In genomic region chr7:73856941-73857340, GRCh38 we compare ENCODE assay signal across 28 cellular contexts. TPM values are rescaled to one million over a fixed set of nuclear protein-coding genes. Genes with fewer than 3 reads are reported as not detected.
DNase-seq lines count a peak whose midpoint lies in the region; ATAC-seq, FAIRE-seq and TF ChIP-seq lines count a peak whose summit lies in the region.
"Had no signal": no experiment of that assay in that cellular context is flagged by ENCODE, and none has a peak within 500 bp of the region (broad histone marks: within the 10 kb centered on the region; RNA-seq: fewer than 3 reads in every experiment).

No MANE protein-coding gene starts in this region.

- no peak overlapping the region for H4K91ac ChIP-seq in H1 (replicated peaks; ENCODE audit: insufficient read length, low read length)

- TF ChIP-seq RAD21 in H1 (IDR thresholded peaks at IDR 0.05 in 1 of 2, conservative IDR thresholded peaks at IDR 0.05 in 1 of 2; ENCODE audit: low read depth in 2 of 2, low read length in 2 of 2) = no peak

- no peak for TF ChIP-seq POLR2A in H1 (IDR thresholded peaks at IDR 0.05; ENCODE audit: control extremely low read depth in 1 of 2, low read depth in 2 of 2, low read length in 2 of 2)
- no peak for TF ChIP-seq POLR2A in GM12892 (IDR thresholded peaks at IDR 0.05; ENCODE audit: low read depth, low read length)

- no peak overlapping the region; the same call in 1 of the 2 replicates for H3K18ac ChIP-seq in H1 (ENCODE audit: extremely low read depth, low read length)

- no peak overlapping the region for H3K9ac ChIP-seq in H1 (replicated peaks in 1 of 4; ENCODE audit: extremely low read depth in 1 of 4, low read depth in 3 of 4, low read length in 3 of 4)

- H2AFZ ChIP-seq in H1 (ENCODE audit: low read length) = no peak overlapping the region
- H2AFZ ChIP-seq in osteoblast (ENCODE audit: low read length) = no peak overlapping the region
- H2AFZ ChIP-seq: PC-9 had no signal

- H3K4me2 ChIP-seq in H1 (ENCODE audit: insufficient read depth in 1 of 2, low read depth in 2 of 2, low read length in 2 of 2) (no peak overlapping the region), osteoblast (ENCODE audit: insufficient read depth, low read length) (no peak overlapping the region)
- H3K4me2 ChIP-seq: PC-9 had no signal

- WGBS in H1 (ENCODE audit: extremely low coverage in 1 of 2, insufficient coverage in 1 of 2, insufficient read length in 1 of 2, insufficient replicate concordance in 2 of 2, low coverage in 1 of 2, low lambda C conversion rate in 2 of 2, missing lambda C conversion rate in 1 of 2), 2 experiments = 88% methylated on average over 3 of the region's 3 CpGs; no CpG with 5 or more reads in 1 of the 2 experiments

- DNase-seq in left cardiac atrium (peak; percentile 11), left ventricle myocardium superior (no peak), H1 (ENCODE audit: low read depth in 1 of 2, low spot score in 2 of 2) (no peak), osteoblast (ENCODE audit: insufficient read length, low spot score, missing footprints) (peak; percentile 11), GM12892 (ENCODE audit: insufficient read length) (no peak), GM20000 (ENCODE audit: low spot score) (no peak), kidney glomerular epithelial cell (lab: John Stamatoyannopoulos, UW) (no peak)
- DNase-seq: 8988T, AML-193, DMS53, GDM1, HCEC 1CT, KG1, NCI-H1092, NCI-H1436 treated with DMSO at 0.1 percent for 48 hours, NCI-H1930, NCI-H2227 treated with DMSO at 0.1 percent for 48 hours, NCI-H510A treated with DMSO at 0.1 percent for 48 hours, NCI-H748 treated with DMSO at 0.1 percent for 48 hours, PC-9, RPMI8226, SHP77 treated with DMSO at 0.1 percent for 48 hours had no signal

- H4K8ac ChIP-seq in H1 (ENCODE audit: extremely low read depth, insufficient read depth, low read length) = no peak overlapping the region; the same call in 1 of the 2 replicates

- H3K27ac ChIP-seq in H1 (ENCODE audit: low read depth, low read length) (no peak overlapping the region), osteoblast (ENCODE audit: low read depth, low read length) (no peak overlapping the region)
- H3K27ac ChIP-seq: HL-60, PC-9, SK-N-MC had no signal

- H4K5ac ChIP-seq in H1 (ENCODE audit: insufficient read length, low read depth, low read length) = no peak overlapping the region

- H2BK15ac ChIP-seq in H1 (ENCODE audit: low read length) = no peak overlapping the region

- H3K36me3 ChIP-seq in H1 (ENCODE audit: control insufficient read depth in 2 of 4, insufficient read depth in 4 of 4, low read length in 3 of 4) (no peaks in the 10 kb centered on the region), osteoblast (ENCODE audit: insufficient read depth, low read length) (no peaks in the 10 kb centered on the region)

- H2BK20ac ChIP-seq in H1 (ENCODE audit: low read length) = no peak overlapping the region

- POLR2A ChIA-PET in H1 (lab: Charles Lee; ENCODE audit: partially characterized antibody) = interaction anchor here (0.6 to 5.6 kb wide), 9 partner anchors 24 to 231 kb away, joined by 3 to 28 read pairs (median 3); partner anchors contain the start of gene CLDN4

- no peak overlapping the region for H3K4me3 ChIP-seq in H1 (ENCODE audit: extremely low read depth in 1 of 4, insufficient read depth in 2 of 4, low read depth in 3 of 4, low read length in 4 of 4)
- no peak overlapping the region for H3K4me3 ChIP-seq in osteoblast (ENCODE audit: insufficient read depth, low read length)
- H3K4me3 ChIP-seq: PC-9, SK-N-MC had no signal

- no peaks in the 10 kb centered on the region for H3K4me1 ChIP-seq in H1 (replicated peaks in 1 of 4; ENCODE audit: control insufficient read depth in 3 of 4, insufficient read depth in 4 of 4, low read length in 3 of 4)
- H3K4me1 ChIP-seq in osteoblast (ENCODE audit: insufficient read depth, low read length) = peaks cover 9% of the 10 kb centered on the region

- H4K20me1 ChIP-seq in H1 (replicated peaks in 1 of 2; ENCODE audit: control insufficient read depth in 1 of 2, insufficient read depth in 2 of 2, low read length in 2 of 2) (no peaks in the 10 kb centered on the region), osteoblast (ENCODE audit: insufficient read depth, low read length) (no peaks in the 10 kb centered on the region)

- H3K4ac ChIP-seq in H1 (replicated peaks; ENCODE audit: insufficient read length, low read depth, low read length) = peak overlapping the region; percentile 94

- H3K9me3 ChIP-seq in H1 (ENCODE audit: insufficient read depth in 2 of 2, low read depth in 1 of 2, low read length in 1 of 2) (no peaks in the 10 kb centered on the region), osteoblast (ENCODE audit: low read depth, low read length) (no peaks in the 10 kb centered on the region)

- TF ChIP-seq CTCF in H1 (IDR thresholded peaks at IDR 0.05; ENCODE audit: control extremely low read depth in 1 of 3, insufficient read depth in 1 of 3, low read depth in 1 of 3, low read length in 3 of 3) (no peak), osteoblast (IDR thresholded peaks at IDR 0.05; ENCODE audit: extremely low read depth, low read depth, low read length) (no peak), GM20000 (IDR thresholded peaks at IDR 0.05; ENCODE audit: extremely low read depth, missing control alignments) (no peak)

- no peak overlapping the region for H3K23ac ChIP-seq in H1 (ENCODE audit: insufficient read length)

- intact Hi-C loops in left cardiac atrium (cut with DNase I) = loop anchor here (5.0 to 10.0 kb wide), 3 partner anchors 45 to 250 kb away; no protein-coding TSS in a partner anchor
- intact Hi-C loops in left ventricle myocardium superior (cut with micrococcal nuclease) = no loop called here

- CTCF ChIA-PET in H1 (lab: Charles Lee; ENCODE audit: partially characterized antibody) = interaction anchor here (0.5 to 5.8 kb wide), 19 partner anchors 8 to 250 kb away, joined by 3 to 72 read pairs (median 4); partner anchors contain the start of gene METTL27

- no peaks in the 10 kb centered on the region for H3K79me1 ChIP-seq in H1 (ENCODE audit: low read depth, low read length)

- no peaks in the 10 kb centered on the region for H3K79me2 ChIP-seq in H1 (ENCODE audit: control insufficient read depth in 1 of 2, insufficient read depth in 2 of 2, low read length in 2 of 2)
- H3K79me2 ChIP-seq in osteoblast (ENCODE audit: insufficient read depth, low read length) = no peaks in the 10 kb centered on the region

- FAIRE-seq in H1 (lab: Jason Lieb, UNC) = no peak
- no peak for FAIRE-seq in GM12892 (lab: Jason Lieb, UNC)
- FAIRE-seq: HepG2 had no signal

- ATAC-seq in left cardiac atrium (no peak), left ventricle myocardium superior (no peak)

- no peaks in the 10 kb centered on the region for H3K23me2 ChIP-seq in H1 (ENCODE audit: low read depth, low read length)

- H2BK120ac ChIP-seq in H1 (replicated peaks; ENCODE audit: low read depth, low read length) = no peak overlapping the region

- H2AK5ac ChIP-seq in H1 (ENCODE audit: low read depth, low read length) = peak overlapping the region; percentile 65; the same call in 1 of the 2 replicates

- no peak overlapping the region for H2BK5ac ChIP-seq in H1 (ENCODE audit: low read depth, low read length)

- H3K27me3 ChIP-seq in H1 (replicated peaks in 1 of 4; ENCODE audit: control insufficient read depth in 3 of 4, extremely low read depth in 1 of 4, insufficient read depth in 3 of 4, low read length in 3 of 4) (peaks cover 0 to 4% (median 0%) of the 10 kb centered on the region in 4 experiments; a peak in 3 of 7 replicates), osteoblast (ENCODE audit: insufficient read depth, low read length) (no peaks in the 10 kb centered on the region)

- H2BK12ac ChIP-seq in H1 (ENCODE audit: low read depth, low read length) = no peak overlapping the region

- H3K56ac ChIP-seq in H1 (replicated peaks; ENCODE audit: insufficient read length, low read depth, low read length) = no peak overlapping the region

- H3K14ac ChIP-seq in H1 (ENCODE audit: insufficient read length) = no peak overlapping the region

- no peak for TF ChIP-seq EP300 in H1 (IDR thresholded peaks at IDR 0.05; ENCODE audit: borderline replicate concordance in 1 of 2, low read depth in 2 of 2, low read length in 2 of 2)

RNA-seq across cellular contexts. Expression of gene TMEM270, which starts 4.0 kb away (rescaled TPM):
- not detected for total RNA-seq in left cardiac atrium
- total RNA-seq in left ventricle myocardium superior = not detected
- total RNA-seq in H1 (2021; fragmentation: NEBNext Ultra II Directional; extraction: Animal tissue kit (Norgen Biotek cat#: 25700)) = not detected in 2 replicates
- 0.26 and 0.33 TPM in 2 replicates for polyA plus RNA-seq in H1 (2011; rRNA removed)
- polyA plus RNA-seq in H1 (2011; cell fraction: cytosol; rRNA removed) = not detected
- polyA plus RNA-seq in H1 (2011; cell fraction: nucleus; rRNA removed) = not detected
- polyA plus RNA-seq in H1 (2012, experiment 1 of 2) = 0.23 TPM in 1 of 4 replicates, not detected in the others
- not detected for polyA plus RNA-seq in H1 (2012, experiment 2 of 2)
- polyA plus RNA-seq in H1 (2013, experiment 1 of 2) = 0.16 TPM
- polyA plus RNA-seq in H1 (2013, experiment 2 of 2) = not detected
- not detected in 2 replicates for polyA minus RNA-seq in H1 (2011; rRNA and poly(A)+ RNA removed)
- polyA minus RNA-seq in H1 (2011; cell fraction: cytosol; rRNA and poly(A)+ RNA removed) = not detected
- not detected for polyA minus RNA-seq in H1 (2011; cell fraction: nucleus; rRNA and poly(A)+ RNA removed)
- total RNA-seq in osteoblast = not detected in 2 replicates
- not detected for polyA plus RNA-seq in GM12892 (2012; ENCODE audit: missing spikeins)
- total RNA-seq: HepG2, HT-29 had no signal
- polyA plus RNA-seq: AG04450, CD14-positive monocyte, HepG2 had no signal

RNA-seq across cellular contexts. Expression of gene METTL27, which starts 14.6 kb away (rescaled TPM):
- total RNA-seq in left cardiac atrium = under 1 TPM; 0.32 to 0.92 TPM
- 0.27 TPM for total RNA-seq in left ventricle myocardium superior
- 5.6 and 6.2 TPM in 2 replicates for total RNA-seq in H1 (2021; fragmentation: NEBNext Ultra II Directional; extraction: Animal tissue kit (Norgen Biotek cat#: 25700))
- polyA plus RNA-seq in H1 (2011; rRNA removed) = 12.0 and 21.6 TPM in 2 replicates
- polyA plus RNA-seq in H1 (2011; cell fraction: cytosol; rRNA removed) = 14.6 TPM
- polyA plus RNA-seq in H1 (2011; cell fraction: nucleus; rRNA removed) = 19.1 TPM
- 4.4 to 11.8 TPM (median 8.7 TPM) in 4 replicates for polyA plus RNA-seq in H1 (2012, experiment 1 of 2)
- polyA plus RNA-seq in H1 (2012, experiment 2 of 2) = 5.8 TPM
- polyA plus RNA-seq in H1 (2013, experiment 1 of 2) = 3.1 TPM
- polyA plus RNA-seq in H1 (2013, experiment 2 of 2) = 2.6 TPM
- 3.9 and 8.7 TPM in 2 replicates for polyA minus RNA-seq in H1 (2011; rRNA and poly(A)+ RNA removed)
- 5.5 TPM for polyA minus RNA-seq in H1 (2011; cell fraction: cytosol; rRNA and poly(A)+ RNA removed)
- polyA minus RNA-seq in H1 (2011; cell fraction: nucleus; rRNA and poly(A)+ RNA removed) = 14.0 TPM
- total RNA-seq in osteoblast = 8.7 and 8.8 TPM in 2 replicates
- polyA plus RNA-seq in GM12892 (2012; ENCODE audit: missing spikeins) = not detected

RNA-seq across cellular contexts. Expression of gene CLDN4, which starts 26.1 kb away (rescaled TPM):
- total RNA-seq in left cardiac atrium = under 1 TPM in 1 of 2 donors, not detected in 1; 0.71 TPM
- total RNA-seq in left ventricle myocardium superior = not detected
- 28.0 TPM in 2 replicates for total RNA-seq in H1 (2021; fragmentation: NEBNext Ultra II Directional; extraction: Animal tissue kit (Norgen Biotek cat#: 25700))
- 69.3 and 112 TPM in 2 replicates for polyA plus RNA-seq in H1 (2011; rRNA removed)
- 77.0 TPM for polyA plus RNA-seq in H1 (2011; cell fraction: cytosol; rRNA removed)
- 68.1 TPM for polyA plus RNA-seq in H1 (2011; cell fraction: nucleus; rRNA removed)
- polyA plus RNA-seq in H1 (2012, experiment 1 of 2) = 23.8 to 46.5 TPM (median 45.3 TPM) in 4 replicates
- 45.3 TPM for polyA plus RNA-seq in H1 (2012, experiment 2 of 2)
- polyA plus RNA-seq in H1 (2013, experiment 1 of 2) = 57.8 TPM
- polyA plus RNA-seq in H1 (2013, experiment 2 of 2) = 59.7 TPM
- polyA minus RNA-seq in H1 (2011; rRNA and poly(A)+ RNA removed) = 30.3 and 31.4 TPM in 2 replicates
- polyA minus RNA-seq in H1 (2011; cell fraction: cytosol; rRNA and poly(A)+ RNA removed) = 33.1 TPM
- polyA minus RNA-seq in H1 (2011; cell fraction: nucleus; rRNA and poly(A)+ RNA removed) = 34.6 TPM
- 0.36 and 0.59 TPM in 2 replicates for total RNA-seq in osteoblast
- polyA plus RNA-seq in GM12892 (2012; ENCODE audit: missing spikeins) = not detected
- polyA plus RNA-seq: CD14-positive monocyte had no signal

Comparison
In these comparisons a context has a peak if more than half of its experiments do, and no peak if none do; other contexts are left out.
1. DNase-seq: peak in left cardiac atrium (single experiment) and osteoblast (single experiment); none in left ventricle myocardium superior (single experiment), H1 (0 of 2), GM12892 (single experiment), GM20000 (single experiment) and kidney glomerular epithelial cell (single experiment).
2. RNA of gene CLDN4, which starts 26.1 kb away (total RNA-seq): 28.0 TPM in H1; 0.71 TPM in left cardiac atrium, 0.36 to 0.59 TPM in osteoblast and not detected in left ventricle myocardium superior (single experiment); every median in the first group is over 10 times any median in the second.